ENCODE assay signal across 8 cellular contexts in genomic region chr2:180979935-180980184, GRCh38. TPM values are rescaled to one million over a fixed set of nuclear protein-coding genes. Genes with fewer than 3 reads are reported as not detected.
DNase-seq lines count a peak whose midpoint lies in the region; ATAC-seq, FAIRE-seq and TF ChIP-seq lines count a peak whose summit lies in the region.

No MANE protein-coding gene starts in this region.

- TF ChIP-seq EP300 in HepG2 (IDR thresholded peaks at IDR 0.05; ENCODE audit: low read depth in 2 of 2, low read length in 2 of 2) (no peak), HepG2 (CRISPR knock-in tag; IDR thresholded peaks at IDR 0.05; ENCODE audit: borderline replicate concordance) (no peak)

- no peaks in the 10 kb centered on the region for H3K9me3 ChIP-seq in astrocyte (ENCODE audit: insufficient read depth, low read depth, low read length)
- no peaks in the 10 kb centered on the region for H3K9me3 ChIP-seq in HepG2 (ENCODE audit: low read length)
- H3K9me3 ChIP-seq in thoracic aorta, result no peaks in the 10 kb centered on the region

- POLR2A ChIA-PET in activated CD4-positive, alpha-beta T cell treated with anti-CD3 and anti-CD28 coated beads, Interleukin-2, amount 10 ng/mL, durations not matched to agents 7 days and 5 days (lab: Charles Lee), result no interaction called here
- POLR2A ChIA-PET in HepG2 (lab: Yijun Ruan, JAX), result interaction anchor here (1.2 to 2.0 kb wide), 3 partner anchors 9 to 1736 kb away, joined by 3 to 8 read pairs (median 5); partner anchors contain the start of gene DNAJC10

- H3K4me1 Mint-ChIP-seq in activated CD4-positive, alpha-beta T cell treated with anti-CD3 and anti-CD28 coated beads, Interleukin-2, amount 10 ng/mL, durations not matched to agents 7 days and 5 days, result peaks cover 33% of the 10 kb centered on the region
- H3K4me1 Mint-ChIP-seq in astrocyte (ENCODE audit: low read depth, unreplicated experiment), result peaks cover 15% of the 10 kb centered on the region

- BruUV-seq in HepG2 (replicated peaks; lab: Mats Ljungman, UMichigan), result no TSS peak

- peak overlapping the region; percentile 85 for H3K27ac Mint-ChIP-seq in activated CD4-positive, alpha-beta T cell treated with anti-CD3 and anti-CD28 coated beads, Interleukin-2, amount 10 ng/mL, durations not matched to agents 7 days and 5 days
- H3K27ac Mint-ChIP-seq in astrocyte (ENCODE audit: unreplicated experiment), result peak overlapping the region; percentile 93

- no peaks in the 10 kb centered on the region for H3K27me3 ChIP-seq in astrocyte (ENCODE audit: insufficient read depth, low read length)
- H3K27me3 ChIP-seq in HepG2 (ENCODE audit: control insufficient read depth in 1 of 2, insufficient read depth in 2 of 2, low read length in 2 of 2), result no peaks in the 10 kb centered on the region; a peak in 1 of 5 replicates
- H3K27me3 ChIP-seq in thoracic aorta (replicated peaks; ENCODE audit: insufficient read depth), result no peaks in the 10 kb centered on the region

- CTCF ChIA-PET in activated CD4-positive, alpha-beta T cell treated with anti-CD3 and anti-CD28 coated beads, Interleukin-2, amount 10 ng/mL, durations not matched to agents 7 days and 5 days (lab: Charles Lee), result interaction anchor here (0.6 to 2.7 kb wide), 7 partner anchors 11 to 48 kb away, joined by 3 to 28 read pairs (median 4); no protein-coding TSS in a partner anchor
- CTCF ChIA-PET in HepG2 (lab: Yijun Ruan, JAX; ENCODE audit: low intra/inter-chr PET ratio, low total read pairs), result no interaction called here

- 1% methylated on average over 12 of the region's 12 CpGs for WGBS in HepG2 (ENCODE audit: low lambda C conversion rate)

- H3K36me3 Mint-ChIP-seq in activated CD4-positive, alpha-beta T cell treated with anti-CD3 and anti-CD28 coated beads, Interleukin-2, amount 10 ng/mL, durations not matched to agents 7 days and 5 days (ENCODE audit: low read depth), result peaks cover 11% of the 10 kb centered on the region
- H3K36me3 Mint-ChIP-seq in astrocyte (ENCODE audit: low read depth, unreplicated experiment), result no peaks in the 10 kb centered on the region

- ATAC-seq in HepG2 (no peak), thoracic aorta (ENCODE audit: insufficient number of reproducible peaks, low FRiP score, low read depth) (no peak), GM21619 (IDR thresholded peaks at IDR 0.05; ENCODE audit: unreplicated experiment) (no peak)

- TF ChIP-seq POLR2A in HepG2 (IDR thresholded peaks at IDR 0.05; ENCODE audit: insufficient read depth in 1 of 2, low read depth in 2 of 2, low read length in 2 of 2), result no peak

- H3K4me2 ChIP-seq in astrocyte (ENCODE audit: low read length) (peak overlapping the region; percentile 86), HepG2 (ENCODE audit: low read depth, low read length) (peak overlapping the region; percentile 90)

- H4K20me1 ChIP-seq in astrocyte (ENCODE audit: insufficient read depth, low read length) (peaks cover under 1% of the 10 kb centered on the region), HepG2 (ENCODE audit: insufficient read depth, low read length) (no peaks in the 10 kb centered on the region)

- in situ Hi-C loops in HepG2 (cut with HindIII; ENCODE audit: extremely low pct_ligation_motif_present, low pct_unique_long_range_greater_than_20kb), result loop anchor here (10.0 kb wide), 1 partner anchor 215 kb away; no protein-coding TSS in a partner anchor

- TF ChIP-seq CTCF in astrocyte (IDR thresholded peaks at IDR 0.05; ENCODE audit: insufficient read depth, low read depth, low read length) (no peak), HepG2 (CRISPR knock-in tag; IDR thresholded peaks at IDR 0.05) (no peak), thoracic aorta (IDR thresholded peaks at IDR 0.05) (no peak)

- no peak for TF ChIP-seq RAD21 in HepG2 (CRISPR knock-in tag; IDR thresholded peaks at IDR 0.05)

- DNase-seq in activated CD4-positive, alpha-beta T cell treated with anti-CD3 and anti-CD28 coated beads, Interleukin-2, amount 10 ng/mL, durations not matched to agents 7 days and 5 days, result no peak
- DNase-seq in activated CD4-positive, alpha-beta T cell treated with anti-CD3 and anti-CD28 coated beads for 1 hour, result no peak
- DNase-seq in astrocyte (ENCODE audit: low read depth) (no peak), HepG2 (ENCODE audit: low spot score) (no peak), thoracic aorta (ENCODE audit: low spot score) (no peak), NCI-H524 treated with DMSO at 0.1 percent for 48 hours (lab: John Stamatoyannopoulos, UW) (no peak), dedifferentiated amniotic fluid mesenchymal stem cell (ENCODE audit: extremely low spot score) (no peak)

- peak overlapping the region; percentile 66 for H3K4me3 Mint-ChIP-seq in activated CD4-positive, alpha-beta T cell treated with anti-CD3 and anti-CD28 coated beads, Interleukin-2, amount 10 ng/mL, durations not matched to agents 7 days and 5 days
- H3K4me3 Mint-ChIP-seq in astrocyte (ENCODE audit: unreplicated experiment), result peak overlapping the region; percentile 76

- H3K4me1 ChIP-seq in astrocyte (ENCODE audit: insufficient read depth, low read length), result peaks cover 27% of the 10 kb centered on the region
- H3K4me1 ChIP-seq in HepG2 (ENCODE audit: insufficient read depth, low read length), result peaks cover 52% of the 10 kb centered on the region
- peaks cover 14 to 43% of the 10 kb centered on the region in 2 donors for H3K4me1 ChIP-seq in thoracic aorta (ENCODE audit: control insufficient read depth in 1 of 2, low read depth in 2 of 2)

- H3K79me2 ChIP-seq in astrocyte (ENCODE audit: insufficient read depth, low read length), result peaks cover 38% of the 10 kb centered on the region
- H3K79me2 ChIP-seq in HepG2 (ENCODE audit: insufficient read depth, low read length), result peaks cover 28% of the 10 kb centered on the region

- H3K27ac ChIP-seq in astrocyte (ENCODE audit: low read depth, low read length) (peak overlapping the region; percentile 82), HepG2 (ENCODE audit: extremely low read length, insufficient read depth, low read length) (peak overlapping the region; percentile 38), thoracic aorta (peak overlapping the region; percentile 91)

- H3K9me3 Mint-ChIP-seq in activated CD4-positive, alpha-beta T cell treated with anti-CD3 and anti-CD28 coated beads, Interleukin-2, amount 10 ng/mL, durations not matched to agents 7 days and 5 days, result no peaks in the 10 kb centered on the region
- no peaks in the 10 kb centered on the region for H3K9me3 Mint-ChIP-seq in astrocyte (ENCODE audit: unreplicated experiment)

- intact Hi-C loops in HepG2 (cut with micrococcal nuclease; ENCODE audit: unreplicated experiment), result loop anchor here (1.0 to 10.0 kb wide), 8 partner anchors 10 to 975 kb away; partner anchors contain the start of gene CWC22

- H3K4me3 ChIP-seq in astrocyte (ENCODE audit: insufficient read depth, low read depth, low read length) (peak overlapping the region; percentile 50), HepG2 (replicated peaks in 1 of 3; ENCODE audit: insufficient read depth in 1 of 3, low read depth in 2 of 3, low read length in 3 of 3) (peak overlapping the region; percentile 63 to 86 (median 66)), thoracic aorta (peak overlapping the region; percentile 78)

- H3K9ac ChIP-seq in astrocyte (ENCODE audit: low read length), result peak overlapping the region; percentile 81
- peak overlapping the region; percentile 76 for H3K9ac ChIP-seq in HepG2 (ENCODE audit: insufficient read depth, low read depth, low read length)

- peaks cover 27% of the 10 kb centered on the region for H3K27me3 Mint-ChIP-seq in activated CD4-positive, alpha-beta T cell treated with anti-CD3 and anti-CD28 coated beads, Interleukin-2, amount 10 ng/mL, durations not matched to agents 7 days and 5 days
- H3K27me3 Mint-ChIP-seq in astrocyte (ENCODE audit: low read depth, unreplicated experiment), result no peaks in the 10 kb centered on the region

- FAIRE-seq in astrocyte (lab: Jason Lieb, UNC) (no peak), HepG2 (lab: Jason Lieb, UNC) (no peak)

- H2AFZ ChIP-seq in astrocyte (ENCODE audit: low read depth, low read length) (peak overlapping the region; percentile 77), HepG2 (ENCODE audit: low read length) (peak overlapping the region; percentile 22)

- H3K36me3 ChIP-seq in astrocyte (ENCODE audit: insufficient read depth, low read length) (peaks cover 11% of the 10 kb centered on the region), HepG2 (replicated peaks in 1 of 2; ENCODE audit: control insufficient read depth in 1 of 2, insufficient read depth in 2 of 2, low read length in 2 of 2) (no peaks in the 10 kb centered on the region), thoracic aorta (no peaks in the 10 kb centered on the region)

TF ChIP-seq in HepG2, 621 proteins besides CTCF, POLR2A, EP300 and RAD21 (continues in another document):
- TF ChIP-seq RCOR2 (CRISPR knock-in tag; IDR thresholded peaks at IDR 0.05), result 0 out of 2 replicates have a peak, but pooled peaks have one; percentile 17
- no peak for TF ChIP-seq ZNF709 (CRISPR knock-in tag; IDR thresholded peaks at IDR 0.05)

RNA-seq across cellular contexts. Expression of gene UBE2E3, which starts 0.5 kb away (rescaled TPM):
- total RNA-seq in activated CD4-positive, alpha-beta T cell treated with anti-CD3 and anti-CD28 coated beads, Interleukin-2, amount 10 ng/mL, durations not matched to agents 7 days and 5 days, result 10 to 100 TPM; 33.3 to 41.7 TPM
- total RNA-seq in astrocyte (129 and 140 TPM in 2 replicates), HepG2 (2016; rRNA removed; fragmentation: Illumina TruSeq; extraction: Trizol) (45.7 and 54.0 TPM in 2 replicates), thoracic aorta (10 to 100 TPM; 49.7 to 53.8 TPM)
- 98.1 and 99.1 TPM in 2 replicates for total RNA-seq in HepG2 (2016; cell fraction: cytosol; rRNA removed; fragmentation: Illumina TruSeq; extraction: Trizol; ENCODE audit: low read depth)
- total RNA-seq in HepG2 (2016; cell fraction: insoluble cytoplasmic fraction; rRNA removed; fragmentation: Illumina TruSeq; extraction: Trizol), result 42.2 and 44.6 TPM in 2 replicates
- 150 and 161 TPM in 2 replicates for total RNA-seq in HepG2 (2016; cell fraction: membrane; rRNA removed; fragmentation: Illumina TruSeq; extraction: Trizol)
- 37.2 and 38.3 TPM in 2 replicates for total RNA-seq in HepG2 (2016; cell fraction: nucleus; rRNA removed; fragmentation: Illumina TruSeq; extraction: Trizol)
- 71.1 and 92.6 TPM in 2 replicates for polyA plus RNA-seq in HepG2 (2011; rRNA removed)
- polyA plus RNA-seq in HepG2 (2011; cell fraction: cytosol; rRNA removed), result 51.7 and 78.4 TPM in 2 replicates
- polyA plus RNA-seq in HepG2 (2011; cell fraction: nucleus; rRNA removed), result 29.0 and 29.4 TPM in 2 replicates
- 67.5 and 81.2 TPM in 2 replicates for polyA plus RNA-seq in HepG2 (2012)
- 250 and 280 TPM in 2 replicates for polyA plus RNA-seq in HepG2 (2016; cell fraction: cytosol; fragmentation: Illumina TruSeq; extraction: Trizol; ENCODE audit: low read depth)
- 88.7 and 101 TPM in 2 replicates for polyA plus RNA-seq in HepG2 (2016; cell fraction: insoluble cytoplasmic fraction; fragmentation: Illumina TruSeq; extraction: Trizol; ENCODE audit: low read depth)
- 278 and 299 TPM in 2 replicates for polyA plus RNA-seq in HepG2 (2016; cell fraction: membrane; fragmentation: Illumina TruSeq; extraction: Trizol; ENCODE audit: low read depth)
- polyA plus RNA-seq in HepG2 (2016; cell fraction: nucleus; fragmentation: Illumina TruSeq; extraction: Trizol; ENCODE audit: insufficient read depth, low read depth), result 72.9 and 73.7 TPM in 2 replicates
- 21.8 and 41.5 TPM in 2 replicates for polyA minus RNA-seq in HepG2 (2011; rRNA and poly(A)+ RNA removed; ENCODE audit: low replicate concordance)
- polyA minus RNA-seq in HepG2 (2011; cell fraction: cytosol; rRNA and poly(A)+ RNA removed), result 24.7 and 28.5 TPM in 2 replicates
- 77.0 and 86.5 TPM in 2 replicates for polyA minus RNA-seq in HepG2 (2011; cell fraction: nucleus; rRNA and poly(A)+ RNA removed)

Comparison
In these comparisons a context has a peak if more than half of its experiments do, and no peak if none do; other contexts are left out.
1. H3K27ac ChIP-seq: peak in every context shown above with its lines; median percentile 91 in thoracic aorta; 82 in astrocyte; 38 in HepG2.